ENCODE assay signal across 8 cellular contexts in the genomic region with DNA sequence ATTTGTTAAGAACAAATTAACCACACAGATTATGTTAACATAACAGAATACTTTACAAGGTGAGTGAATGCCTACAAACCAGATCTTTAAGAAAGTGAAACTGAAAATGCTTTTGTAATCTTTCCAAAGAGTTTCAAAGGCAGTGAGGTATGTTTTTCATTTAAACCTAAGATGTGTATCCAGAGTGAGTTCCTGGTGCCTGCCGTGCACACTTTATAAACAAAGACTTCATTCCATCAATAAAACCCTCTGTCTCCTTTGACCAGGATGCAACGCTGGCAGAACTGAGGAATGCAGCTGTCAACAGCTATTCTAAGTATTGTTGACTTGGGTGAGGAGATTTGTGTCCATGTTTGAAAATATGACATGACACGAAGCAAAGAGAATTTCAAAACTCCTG.
DNase-seq lines count a peak whose midpoint lies in the region; ATAC-seq and TF ChIP-seq lines count a peak whose summit lies in the region.

No MANE protein-coding gene starts in this region.

- no peak overlapping the region for H2BK5ac ChIP-seq in mesenchymal stem cell (ENCODE audit: low read depth, low read length, poor library complexity, severe bottlenecking)

- H2AK5ac ChIP-seq in mesenchymal stem cell (ENCODE audit: low read length, severe bottlenecking), result no peak overlapping the region

- H3K36me3 Mint-ChIP-seq in CD4-positive, CD25-positive, alpha-beta regulatory T cell, result no peaks in the 10 kb centered on the region
- peaks cover 2% of the 10 kb centered on the region for H3K36me3 Mint-ChIP-seq in activated CD4-positive, alpha-beta memory T cell treated with anti-CD3 and anti-CD28 coated beads, Interleukin-2, amount 10 ng/mL, durations not matched to agents 7 days and 5 days (ENCODE audit: low read depth)

- H3K9ac ChIP-seq in mesenchymal stem cell (ENCODE audit: low read length), result peak overlapping the region; percentile 8

- DNase-seq in CD4-positive, CD25-positive, alpha-beta regulatory T cell, result peak in 2 of 3 donors; percentile 4 to 55
- no peak for DNase-seq in activated CD4-positive, alpha-beta memory T cell treated with anti-CD3 and anti-CD28 coated beads, Interleukin-2, amount 10 ng/mL, durations not matched to agents 7 days and 5 days
- peak; percentile 60 for DNase-seq in mesenchymal stem cell
- DNase-seq in tibial artery, result no peak
- no peak for DNase-seq in DMS114 treated with DMSO at 0.1 percent for 48 hours (lab: John Stamatoyannopoulos, UW; ENCODE audit: unreplicated experiment)
- no peak for DNase-seq in ureter (ENCODE audit: low spot score)
- no peak for DNase-seq in RWPE1 (ENCODE audit: low spot score)

- no peak overlapping the region for H4K8ac ChIP-seq in mesenchymal stem cell (ENCODE audit: low read length)

- H2BK120ac ChIP-seq in mesenchymal stem cell (ENCODE audit: low read depth, low read length), result no peak overlapping the region

- peak overlapping the region; percentile 58 to 80 (median 72) for H3K4me3 Mint-ChIP-seq in CD4-positive, CD25-positive, alpha-beta regulatory T cell
- peak overlapping the region; percentile 52 for H3K4me3 Mint-ChIP-seq in activated CD4-positive, alpha-beta memory T cell treated with anti-CD3 and anti-CD28 coated beads, Interleukin-2, amount 10 ng/mL, durations not matched to agents 7 days and 5 days

- CTCF ChIA-PET in activated CD4-positive, alpha-beta memory T cell treated with anti-CD3 and anti-CD28 coated beads, Interleukin-2, amount 10 ng/mL, durations not matched to agents 7 days and 5 days (lab: Charles Lee), result no interaction called here
- CTCF ChIA-PET in RWPE1 (lab: Yijun Ruan, JAX), result interaction anchor here (0.6 kb wide), 1 partner anchor 164 kb away, joined by 4 read pairs; no protein-coding TSS in a partner anchor

- peaks cover 10% of the 10 kb centered on the region for H3K4me1 ChIP-seq in CD4-positive, CD25-positive, alpha-beta regulatory T cell (ENCODE audit: control insufficient read depth, insufficient read depth, low read length, poor library complexity, severe bottlenecking)
- H3K4me1 ChIP-seq in mesenchymal stem cell (ENCODE audit: control insufficient read depth, insufficient read depth, low read depth, low read length), result peaks cover 7% of the 10 kb centered on the region
- H3K4me1 ChIP-seq in tibial artery, result peaks cover 0 to 25% (median 6%) of the 10 kb centered on the region in 4 donors

- no peaks in the 10 kb centered on the region for H3K9me3 ChIP-seq in CD4-positive, CD25-positive, alpha-beta regulatory T cell (ENCODE audit: control insufficient read depth in 2 of 2, low read length in 2 of 2)
- no peaks in the 10 kb centered on the region for H3K9me3 ChIP-seq in mesenchymal stem cell (ENCODE audit: control insufficient read depth, low read length)
- H3K9me3 ChIP-seq in tibial artery, result no peaks in the 10 kb centered on the region

- peak overlapping the region; percentile 10 for H2AFZ ChIP-seq in mesenchymal stem cell (ENCODE audit: low read depth, low read length)

- peak overlapping the region; percentile 39 to 60 for H3K4ac ChIP-seq in mesenchymal stem cell (ENCODE audit: low read depth in 1 of 2, low read length in 2 of 2)

- no peaks in the 10 kb centered on the region for H3K79me1 ChIP-seq in mesenchymal stem cell (replicated peaks; ENCODE audit: low read length, poor library complexity, severe bottlenecking)

- H4K91ac ChIP-seq in mesenchymal stem cell (ENCODE audit: low read length), result no peak overlapping the region

- peak overlapping the region; percentile 81 for H3K4me3 ChIP-seq in CD4-positive, CD25-positive, alpha-beta regulatory T cell (ENCODE audit: low read depth, low read length)
- peak overlapping the region in 1 of 2 experiments; percentile 13 for H3K4me3 ChIP-seq in mesenchymal stem cell (ENCODE audit: insufficient read depth in 1 of 2, low read depth in 1 of 2, low read length in 2 of 2)
- peak overlapping the region in 1 of 2 donors; percentile 16 for H3K4me3 ChIP-seq in tibial artery

- H2BK12ac ChIP-seq in mesenchymal stem cell (ENCODE audit: low read length in 2 of 2), result no peak overlapping the region

- H3K14ac ChIP-seq in mesenchymal stem cell (ENCODE audit: low read length in 2 of 2), result no peak overlapping the region

- peaks cover 0 to 2% (median 0%) of the 10 kb centered on the region in 7 donors for H3K9me3 Mint-ChIP-seq in CD4-positive, CD25-positive, alpha-beta regulatory T cell
- no peaks in the 10 kb centered on the region for H3K9me3 Mint-ChIP-seq in activated CD4-positive, alpha-beta memory T cell treated with anti-CD3 and anti-CD28 coated beads, Interleukin-2, amount 10 ng/mL, durations not matched to agents 7 days and 5 days

- no peak for TF ChIP-seq CTCF in tibial artery (IDR thresholded peaks at IDR 0.05)
- TF ChIP-seq CTCF in RWPE1 (conservative IDR thresholded peaks at IDR 0.05; ENCODE audit: low read depth), result no peak

- no CpG with 5 or more reads among the region's 3 CpGs for WGBS in mesenchymal stem cell

- H2BK15ac ChIP-seq in mesenchymal stem cell (ENCODE audit: low read depth, poor library complexity, severe bottlenecking), result no peak overlapping the region

- H3K4me1 Mint-ChIP-seq in CD4-positive, CD25-positive, alpha-beta regulatory T cell, result peaks cover 15 to 36% (median 27%) of the 10 kb centered on the region in 4 donors
- H3K4me1 Mint-ChIP-seq in activated CD4-positive, alpha-beta memory T cell treated with anti-CD3 and anti-CD28 coated beads, Interleukin-2, amount 10 ng/mL, durations not matched to agents 7 days and 5 days, result peaks cover 15% of the 10 kb centered on the region

- peak; percentile 40 to 42 for ATAC-seq in CD4-positive, CD25-positive, alpha-beta regulatory T cell (ENCODE audit: low read depth in 2 of 2)
- ATAC-seq in GM21786 (IDR thresholded peaks at IDR 0.05; ENCODE audit: unreplicated experiment), result peak; percentile 76

- peak overlapping the region; percentile 84 to 91 (median 87) for H3K27ac Mint-ChIP-seq in CD4-positive, CD25-positive, alpha-beta regulatory T cell
- H3K27ac Mint-ChIP-seq in activated CD4-positive, alpha-beta memory T cell treated with anti-CD3 and anti-CD28 coated beads, Interleukin-2, amount 10 ng/mL, durations not matched to agents 7 days and 5 days, result peak overlapping the region; percentile 27

- POLR2A ChIA-PET in activated CD4-positive, alpha-beta memory T cell treated with anti-CD3 and anti-CD28 coated beads, Interleukin-2, amount 10 ng/mL, durations not matched to agents 7 days and 5 days (lab: Charles Lee), result no interaction called here
- POLR2A ChIA-PET in RWPE1 (lab: Yijun Ruan, JAX; ENCODE audit: low non-redundant PET), result no interaction called here

- H3K4me2 ChIP-seq in mesenchymal stem cell (ENCODE audit: low read length, poor library complexity, severe bottlenecking), result peak overlapping the region; percentile 67

- no peak overlapping the region for H3K23ac ChIP-seq in mesenchymal stem cell (ENCODE audit: low read length in 2 of 2)

- no peak overlapping the region for H3K18ac ChIP-seq in mesenchymal stem cell (ENCODE audit: low read depth in 1 of 2, low read length in 2 of 2)

- H3K27ac ChIP-seq in CD4-positive, CD25-positive, alpha-beta regulatory T cell (ENCODE audit: insufficient read depth, low read length, poor library complexity, severe bottlenecking), result no peak overlapping the region
- H3K27ac ChIP-seq in mesenchymal stem cell (ENCODE audit: low read length, poor library complexity, severe bottlenecking), result peak overlapping the region; percentile 38
- no peak overlapping the region for H3K27ac ChIP-seq in tibial artery
- H3K27ac ChIP-seq in RWPE1, result no peak overlapping the region

- H3K27me3 ChIP-seq in CD4-positive, CD25-positive, alpha-beta regulatory T cell (ENCODE audit: control insufficient read depth, insufficient read depth, low read length), result no peaks in the 10 kb centered on the region
- H3K27me3 ChIP-seq in mesenchymal stem cell (ENCODE audit: control insufficient read depth in 1 of 2, insufficient read depth in 1 of 2, low read length in 2 of 2) (no peaks in the 10 kb centered on the region), tibial artery (no peaks in the 10 kb centered on the region)

- no peaks in the 10 kb centered on the region for H3K27me3 Mint-ChIP-seq in CD4-positive, CD25-positive, alpha-beta regulatory T cell
- peaks cover 2% of the 10 kb centered on the region for H3K27me3 Mint-ChIP-seq in activated CD4-positive, alpha-beta memory T cell treated with anti-CD3 and anti-CD28 coated beads, Interleukin-2, amount 10 ng/mL, durations not matched to agents 7 days and 5 days

- intact Hi-C loops in tibial artery (cut with DNase I; ENCODE audit: low total_unique reads), result no loop called here

- H3K36me3 ChIP-seq in CD4-positive, CD25-positive, alpha-beta regulatory T cell (ENCODE audit: control insufficient read depth, insufficient read depth, low read length), result no peaks in the 10 kb centered on the region
- H3K36me3 ChIP-seq in mesenchymal stem cell (ENCODE audit: control insufficient read depth in 1 of 2, insufficient read depth in 2 of 2, low read depth in 1 of 2, low read length in 2 of 2) (no peaks in the 10 kb centered on the region), tibial artery (no peaks in the 10 kb centered on the region)

Comparison
In these comparisons a context has a peak if more than half of its experiments do, and no peak if none do; other contexts are left out.
1. DNase-seq: peak in CD4-positive, CD25-positive, alpha-beta regulatory T cell (2 of 3) and mesenchymal stem cell (single experiment); none in activated CD4-positive, alpha-beta memory T cell treated with anti-CD3 and anti-CD28 coated beads, Interleukin-2, amount 10 ng/mL, durations not matched to agents 7 days and 5 days (single experiment), tibial artery (0 of 2), DMS114 treated with DMSO at 0.1 percent for 48 hours (single experiment), ureter (single experiment) and RWPE1 (single experiment).